In genomic region chr17:50495918-50496317, GRCh38 we compare ENCODE assay signal across 26 cellular contexts. TPM values are rescaled to one million over a fixed set of nuclear protein-coding genes. Genes with fewer than 3 reads are reported as not detected.
DNase-seq lines count a peak whose midpoint lies in the region; TF ChIP-seq lines count a peak whose summit lies in the region.
"Had no signal": no experiment of that assay in that cellular context is flagged by ENCODE, and none has a peak within 500 bp of the region (broad histone marks: within the 10 kb centered on the region; RNA-seq: fewer than 3 reads in every experiment).

No MANE protein-coding gene starts in this region.

- peaks cover 10% of the 10 kb centered on the region for H3F3A ChIP-seq in SK-N-SH (replicated peaks; ENCODE audit: insufficient read depth)

- no peaks in the 10 kb centered on the region for H3K9me3 Mint-ChIP-seq in T-helper 2 cell treated with Interferon-gamma antibody and Interleukin-4, amounts not matched to agents 5 μg/mL and 100 μg/mL, for 36 hours
- H3K9me3 Mint-ChIP-seq: CD14-positive monocyte; naive thymus-derived CD8-positive, alpha-beta T cell; T-cell had no signal

- CTCF ChIA-PET in SK-N-SH (lab: Yijun Ruan, JAX), result interaction anchor here (1.0 to 13.3 kb wide), 7 partner anchors 9 to 134 kb away, joined by 3 to 183 read pairs (median 3); no protein-coding TSS in a partner anchor

- TF ChIP-seq CTCF in SK-N-SH (IDR thresholded peaks at IDR 0.05) (no peak), GM20000 (IDR thresholded peaks at IDR 0.05; ENCODE audit: extremely low read depth, missing control alignments) (no peak)

- TF ChIP-seq RAD21 in SK-N-SH (IDR thresholded peaks at IDR 0.05; ENCODE audit: low read length), result no peak

- H3K4me1 ChIP-seq in SK-N-SH (ENCODE audit: control insufficient read depth in 1 of 2, insufficient read depth in 2 of 2, low read depth in 1 of 2, low read length in 1 of 2), result no peaks in the 10 kb centered on the region
- H3K4me1 ChIP-seq: right atrium auricular region had no signal

- no peak overlapping the region for H3K4me3 ChIP-seq in SK-N-SH (ENCODE audit: low read depth in 2 of 2, low read length in 1 of 2)
- H3K4me3 ChIP-seq: coronary artery, ovary, right atrium auricular region had no signal

- H3K4me3 Mint-ChIP-seq in T-helper 2 cell treated with Interferon-gamma antibody and Interleukin-4, amounts not matched to agents 5 μg/mL and 100 μg/mL, for 36 hours, result no peak overlapping the region
- H3K4me3 Mint-ChIP-seq: activated CD8-positive, alpha-beta T cell treated with anti-CD3 and anti-CD28 coated beads, Interleukin-2, amount 10 ng/mL, durations not matched to agents 7 days and 5 days; CD14-positive monocyte; naive thymus-derived CD8-positive, alpha-beta T cell; T-cell had no signal

- no peak overlapping the region for H3K27ac ChIP-seq in SK-N-SH (ENCODE audit: low read depth in 2 of 2, low read length in 1 of 2)
- H3K27ac ChIP-seq: coronary artery, ovary, right atrium auricular region had no signal

- H3K79me2 ChIP-seq in SK-N-SH (ENCODE audit: insufficient read depth), result no peaks in the 10 kb centered on the region

- H2AFZ ChIP-seq in SK-N-SH (ENCODE audit: low read depth), result no peak overlapping the region

- H3K27ac Mint-ChIP-seq in T-helper 2 cell treated with Interferon-gamma antibody and Interleukin-4, amounts not matched to agents 5 μg/mL and 100 μg/mL, for 36 hours, result no peak overlapping the region
- H3K27ac Mint-ChIP-seq: activated CD8-positive, alpha-beta T cell treated with anti-CD3 and anti-CD28 coated beads, Interleukin-2, amount 10 ng/mL, durations not matched to agents 7 days and 5 days; T-cell had no signal

- POLR2A ChIA-PET in SK-N-SH (lab: Yijun Ruan, JAX), result interaction anchor here (0.6 kb wide), 1 partner anchor 9 kb away, joined by 3 read pairs; no protein-coding TSS in a partner anchor

- no peak overlapping the region for H3K9ac ChIP-seq in SK-N-SH

- DNase-seq in HCEC 1CT (peak; percentile 65), SK-N-SH (no peak), glomerular visceral epithelial cell (ENCODE audit: extremely low spot score) (peak; percentile 20), NCI-H526 treated with DMSO at 0.1 percent for 48 hours (lab: John Stamatoyannopoulos, UW) (no peak), GM20000 (ENCODE audit: low spot score) (no peak)
- DNase-seq in T-helper 2 cell treated with Interferon-gamma antibody and Interleukin-4, amounts not matched to agents 5 μg/mL and 100 μg/mL, for 36 hours (ENCODE audit: low spot score), result no peak
- DNase-seq: activated CD4-positive, alpha-beta T cell treated with anti-CD3 and anti-CD28 coated beads for 1 hour; activated CD8-positive, alpha-beta T cell treated with anti-CD3 and anti-CD28 coated beads, Interleukin-2, amount 10 ng/mL, durations not matched to agents 7 days and 5 days; activated gamma-delta T cell treated with Interleukin-2 at 50 U/mL for 16 hours; activated T-cell treated with anti-CD3 and anti-CD28 coated beads, Interleukin-2, amount 50 U/mL, for 1 hour; Kasumi-1; mesendoderm; naive thymus-derived CD8-positive, alpha-beta T cell; NCI-H1092; NCI-H1930; NCI-H345; ovary; SHP77; stimulated activated CD4-positive, alpha-beta T cell treated with anti-CD3 and anti-CD28 coated beads, Interleukin-12 subunit alpha, Interleukin-12 subunit beta, amount 100 ng/mL, for 4 hours; stimulated activated CD4-positive, alpha-beta T cell treated with anti-CD3 and anti-CD28 coated beads, Interleukin-4, amount 100 ng/mL, for 4 hours; stimulated activated naive CD8-positive, alpha-beta T cell treated with anti-CD3 and anti-CD28 coated beads, Interleukin-15, Interleukin-2, amounts not matched to agents 100 U/mL and 50 U/mL, for 24 hours; T-cell had no signal

- H3K9me2 ChIP-seq in SK-N-SH, result no peaks in the 10 kb centered on the region

- no peaks in the 10 kb centered on the region for H3K36me3 Mint-ChIP-seq in T-helper 2 cell treated with Interferon-gamma antibody and Interleukin-4, amounts not matched to agents 5 μg/mL and 100 μg/mL, for 36 hours (ENCODE audit: low read depth)
- H3K36me3 Mint-ChIP-seq: CD14-positive monocyte; naive thymus-derived CD8-positive, alpha-beta T cell; T-cell had no signal

- H3K4me2 ChIP-seq in SK-N-SH, result no peak overlapping the region

- no peaks in the 10 kb centered on the region for H3K36me3 ChIP-seq in SK-N-SH (replicated peaks in 1 of 2; ENCODE audit: control insufficient read depth in 1 of 2, insufficient read depth in 2 of 2, low read length in 1 of 2)
- H3K36me3 ChIP-seq: ovary, right atrium auricular region had no signal

- TF ChIP-seq EP300 in SK-N-SH (IDR thresholded peaks at IDR 0.05; ENCODE audit: borderline replicate concordance in 1 of 2, low read depth in 1 of 2, low read length in 1 of 2), result no peak

- H3K27me3 ChIP-seq in SK-N-SH (ENCODE audit: insufficient read depth), result no peaks in the 10 kb centered on the region
- H3K27me3 ChIP-seq: ovary, right atrium auricular region had no signal

- no peaks in the 10 kb centered on the region for H4K20me1 ChIP-seq in SK-N-SH (ENCODE audit: insufficient read depth)

- no peaks in the 10 kb centered on the region for H3K4me1 Mint-ChIP-seq in T-helper 2 cell treated with Interferon-gamma antibody and Interleukin-4, amounts not matched to agents 5 μg/mL and 100 μg/mL, for 36 hours (ENCODE audit: low read depth)
- H3K4me1 Mint-ChIP-seq: T-cell had no signal

- H3K9me3 ChIP-seq in SK-N-SH, result no peaks in the 10 kb centered on the region
- H3K9me3 ChIP-seq: ovary, right atrium auricular region had no signal

- peaks cover 3% of the 10 kb centered on the region for H3K27me3 Mint-ChIP-seq in T-helper 2 cell treated with Interferon-gamma antibody and Interleukin-4, amounts not matched to agents 5 μg/mL and 100 μg/mL, for 36 hours (ENCODE audit: low read depth)
- H3K27me3 Mint-ChIP-seq: naive thymus-derived CD8-positive, alpha-beta T cell had no signal

- 84% methylated on average over 8 of the region's 8 CpGs for WGBS in SK-N-SH (ENCODE audit: low lambda C conversion rate)

TF ChIP-seq in SK-N-SH, 30 proteins besides CTCF, POLR2A, EP300 and RAD21 (continues in another document):
- no peak for TF ChIP-seq RCOR1 (IDR thresholded peaks at IDR 0.05; ENCODE audit: low read length)
- TF ChIP-seq MAX (IDR thresholded peaks at IDR 0.05; ENCODE audit: low read depth), result no peak
- TF ChIP-seq RXRA (IDR thresholded peaks at IDR 0.05; ENCODE audit: borderline replicate concordance, low read depth), result peak; percentile 39; the same call in 1 of the 2 replicates
- no peak for TF ChIP-seq MEF2A (IDR thresholded peaks at IDR 0.05; ENCODE audit: borderline replicate concordance, low read depth)
- TF ChIP-seq POLR2AphosphoS5 (IDR thresholded peaks at IDR 0.05; ENCODE audit: low read depth, low read length), result no peak
- TF ChIP-seq YY1 (IDR thresholded peaks at IDR 0.05; ENCODE audit: low read depth), result no peak
- TF ChIP-seq IRF3 (IDR thresholded peaks at IDR 0.05; ENCODE audit: low read depth, low read length), result no peak
- no peak for TF ChIP-seq FOXM1 (IDR thresholded peaks at IDR 0.05; ENCODE audit: low read depth)

RNA-seq across cellular contexts. Expression of gene MYCBPAP, which starts 12.3 kb away (rescaled TPM):
- 2.4 and 4.4 TPM in 2 replicates for polyA plus RNA-seq in SK-N-SH (2012; rRNA removed)
- polyA plus RNA-seq in SK-N-SH (2012; cell fraction: cytosol; rRNA removed), result 1.8 and 1.9 TPM in 2 replicates
- polyA plus RNA-seq in SK-N-SH (2012; cell fraction: nucleus; rRNA removed), result 17.3 and 17.7 TPM in 2 replicates
- polyA plus RNA-seq: CD14-positive monocyte had no signal

RNA-seq across cellular contexts. Expression of gene RSAD1, which starts 17.3 kb away (rescaled TPM):
- 44.7 and 58.9 TPM in 2 replicates for polyA plus RNA-seq in SK-N-SH (2012; rRNA removed)
- 27.0 and 35.4 TPM in 2 replicates for polyA plus RNA-seq in SK-N-SH (2012; cell fraction: cytosol; rRNA removed)
- 171 and 180 TPM in 2 replicates for polyA plus RNA-seq in SK-N-SH (2012; cell fraction: nucleus; rRNA removed)

RNA-seq across cellular contexts. Expression of gene CHAD, which starts 27.2 kb away (rescaled TPM):
- polyA plus RNA-seq in SK-N-SH (2012; rRNA removed), result not detected in 2 replicates
- polyA plus RNA-seq in SK-N-SH (2012; cell fraction: cytosol; rRNA removed), result not detected in 2 replicates
- polyA plus RNA-seq in SK-N-SH (2012; cell fraction: nucleus; rRNA removed), result 0.04 TPM in 1 of 2 replicates, not detected in the other
- polyA plus RNA-seq: CD14-positive monocyte; fibroblast of lung; naive thymus-derived CD8-positive, alpha-beta T cell had no signal

RNA-seq across cellular contexts. Expression of gene EPN3, which starts 36.6 kb away (rescaled TPM):
- 0.05 and 0.06 TPM in 2 replicates for polyA plus RNA-seq in SK-N-SH (2012; rRNA removed)
- polyA plus RNA-seq in SK-N-SH (2012; cell fraction: cytosol; rRNA removed), result 0.03 and 0.12 TPM in 2 replicates
- 0.15 and 0.46 TPM in 2 replicates for polyA plus RNA-seq in SK-N-SH (2012; cell fraction: nucleus; rRNA removed)
- polyA plus RNA-seq: CD14-positive monocyte; fibroblast of lung; naive thymus-derived CD8-positive, alpha-beta T cell had no signal

RNA-seq across cellular contexts. Expression of gene SPATA20, which starts 51.1 kb away (rescaled TPM):
- 92.0 and 106 TPM in 2 replicates for polyA plus RNA-seq in SK-N-SH (2012; rRNA removed)
- polyA plus RNA-seq in SK-N-SH (2012; cell fraction: cytosol; rRNA removed), result 28.3 and 39.9 TPM in 2 replicates
- 606 and 976 TPM in 2 replicates for polyA plus RNA-seq in SK-N-SH (2012; cell fraction: nucleus; rRNA removed)

Comparison
In these comparisons a context has a peak if more than half of its experiments do, and no peak if none do; other contexts are left out.
1. DNase-seq: peak in HCEC 1CT (single experiment) and glomerular visceral epithelial cell (single experiment); none in SK-N-SH (single experiment), NCI-H526 treated with DMSO at 0.1 percent for 48 hours (single experiment), GM20000 (single experiment) and T-helper 2 cell treated with Interferon-gamma antibody and Interleukin-4, amounts not matched to agents 5 μg/mL and 100 μg/mL, for 36 hours (single experiment).